ENCODE assay signal across 9 cellular contexts in the genomic region with DNA sequence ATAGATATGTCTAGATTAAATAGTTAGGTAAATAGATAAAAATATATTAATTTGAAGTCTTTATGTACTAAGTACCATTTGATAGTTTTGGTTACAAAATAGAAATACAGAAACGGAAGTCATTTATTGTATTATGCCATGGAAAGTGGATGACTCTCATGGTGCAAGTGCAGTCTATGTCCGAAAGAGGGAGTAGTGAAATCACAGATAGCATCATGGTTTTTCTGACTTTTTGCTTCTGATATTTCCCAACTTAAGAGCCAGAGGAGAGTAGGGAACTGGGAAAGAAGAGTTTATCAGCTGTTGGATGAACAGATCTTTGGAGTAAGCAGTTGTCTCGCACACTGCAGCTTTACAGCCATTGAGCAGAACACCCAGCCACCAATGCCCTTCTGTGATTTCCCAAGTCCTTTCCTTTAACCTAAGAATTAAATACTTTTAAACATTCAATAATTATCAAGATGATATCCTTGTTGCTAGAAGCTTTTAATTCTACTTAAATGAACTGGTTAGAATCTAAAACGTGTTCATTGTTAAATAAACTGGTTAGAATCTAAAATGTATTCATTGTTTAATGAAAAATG. TPM values are rescaled to one million over a fixed set of nuclear protein-coding genes. Genes with fewer than 3 reads are reported as not detected.
A peak's percentile ranks its signal among the peaks of the same experiment; 100 is the strongest.
DNase-seq lines count a peak whose midpoint lies in the region; ATAC-seq and TF ChIP-seq lines count a peak whose summit lies in the region.
"Had no signal": no experiment of that assay in that cellular context is flagged by ENCODE, and none has a peak within 500 bp of the region (broad histone marks: within the 10 kb centered on the region; RNA-seq: fewer than 3 reads in every experiment).

No MANE protein-coding gene starts in this region.

- no peak overlapping the region for H3K18ac ChIP-seq in IMR-90 (ENCODE audit: low read depth, low read length)

- dilution Hi-C loops in IMR-90 (cut with HindIII; ENCODE audit: low sequenced_read_pairs, unreplicated experiment) = loop anchor here (25.0 kb wide), 1 partner anchor 436 kb away; no protein-coding TSS in a partner anchor

- peaks cover 0 to 10% of the 10 kb centered on the region in 2 experiments; a peak in 2 of 4 replicates for H3K79me1 ChIP-seq in IMR-90 (ENCODE audit: low read depth in 1 of 2, low read length in 2 of 2)

- no peak overlapping the region for H3K4ac ChIP-seq in IMR-90 (ENCODE audit: low read depth, low read length)

- peak; percentile 91 for TF ChIP-seq RAD21 in IMR-90 (IDR thresholded peaks at IDR 0.05; ENCODE audit: low read length)

- no peak overlapping the region for H2BK15ac ChIP-seq in IMR-90 (ENCODE audit: low read depth, low read length)

- ATAC-seq in GM19467 (IDR thresholded peaks at IDR 0.05; ENCODE audit: unreplicated experiment) (peak; percentile 87), IMR-90 (ENCODE audit: low read depth) (peak; percentile 77)

- H3K27me3 ChIP-seq in IMR-90 (ENCODE audit: control insufficient read depth, insufficient read depth, low read length) = no peaks in the 10 kb centered on the region
- H3K27me3 ChIP-seq in esophagus muscularis mucosa = no peaks in the 10 kb centered on the region
- no peaks in the 10 kb centered on the region for H3K27me3 ChIP-seq in neural progenitor cell

- WGBS in IMR-90 (ENCODE audit: extremely low coverage in 2 of 2, insufficient read length in 1 of 2), 2 experiments = no CpG with 5 or more reads among the region's 4 CpGs
- 35% methylated on average over 4 of the region's 4 CpGs for WGBS in esophagus muscularis mucosa

- TF ChIP-seq EP300 in esophagus muscularis mucosa (IDR thresholded peaks at IDR 0.05) = no peak

- H3K4me1 Mint-ChIP-seq in neural progenitor cell = no peaks in the 10 kb centered on the region

- H3K79me2 ChIP-seq in neural progenitor cell (ENCODE audit: low read depth) = no peaks in the 10 kb centered on the region

- H3K27me3 Mint-ChIP-seq in neural progenitor cell (ENCODE audit: insufficient read depth, low read depth) = peaks cover 5% of the 10 kb centered on the region

- H3K9me3 ChIP-seq in IMR-90 (ENCODE audit: control insufficient read depth, insufficient read depth, low read length) (no peaks in the 10 kb centered on the region; the same call in 1 of the 2 replicates), esophagus muscularis mucosa (peaks cover 0 to 7% (median 0%) of the 10 kb centered on the region in 4 donors), neural progenitor cell (ENCODE audit: low read depth) (no peaks in the 10 kb centered on the region)

- no peak overlapping the region for H3K56ac ChIP-seq in IMR-90 (ENCODE audit: extremely low read depth, insufficient read depth, low read length)

- no TSS peak for BruUV-seq in IMR-90 (replicated peaks; lab: Mats Ljungman, UMichigan)

- no peak overlapping the region for H3K27ac Mint-ChIP-seq in neural progenitor cell
- H3K27ac Mint-ChIP-seq: activated B cell treated with CpG ODN at 0.5 μM for 24 hours had no signal

- peaks cover 7% of the 10 kb centered on the region for H3K9me3 Mint-ChIP-seq in neural progenitor cell

- no peak overlapping the region; a peak in 1 of 4 replicates for H4K8ac ChIP-seq in IMR-90 (ENCODE audit: low read depth in 2 of 2, low read length in 2 of 2)

- no peak overlapping the region for H4K91ac ChIP-seq in IMR-90 (ENCODE audit: insufficient read depth, low read depth, low read length)

- no peak overlapping the region for H3K14ac ChIP-seq in IMR-90 (replicated peaks; ENCODE audit: low read depth, low read length)

- H2BK120ac ChIP-seq in IMR-90 (ENCODE audit: low read depth, low read length) = no peak overlapping the region; the same call in 1 of the 2 replicates

- H2AFZ ChIP-seq in IMR-90 (replicated peaks; ENCODE audit: low read length, poor library complexity) (peak overlapping the region; percentile 55), neural progenitor cell (replicated peaks) (peak overlapping the region; percentile 80)

- no peak overlapping the region for H2AK5ac ChIP-seq in IMR-90 (ENCODE audit: low read depth, low read length)

- TF ChIP-seq POLR2A in IMR-90 (IDR thresholded peaks at IDR 0.05; ENCODE audit: low read depth, low read length) (peak; percentile 41; the same call in 1 of the 2 replicates), esophagus muscularis mucosa (IDR thresholded peaks at IDR 0.05; ENCODE audit: low read depth) (no peak)

- no peaks in the 10 kb centered on the region for H3K36me3 ChIP-seq in IMR-90 (ENCODE audit: control insufficient read depth, insufficient read depth, low read length)
- no peaks in the 10 kb centered on the region for H3K36me3 ChIP-seq in esophagus muscularis mucosa
- no peaks in the 10 kb centered on the region for H3K36me3 ChIP-seq in neural progenitor cell

- TF ChIP-seq CTCF in IMR-90 (conservative IDR thresholded peaks at IDR 0.05; ENCODE audit: low read depth, low read length) = peak; percentile 93
- peak; percentile 64 to 71 (median 69) for TF ChIP-seq CTCF in esophagus muscularis mucosa (IDR thresholded peaks at IDR 0.05)
- TF ChIP-seq CTCF in neural progenitor cell (IDR thresholded peaks at IDR 0.05) = peak; percentile 80

- H3K4me1 ChIP-seq in IMR-90 (ENCODE audit: control insufficient read depth, insufficient read depth, low read length) (peaks cover 8% of the 10 kb centered on the region), esophagus muscularis mucosa (peaks cover 0 to 10% (median 7%) of the 10 kb centered on the region in 4 donors), neural progenitor cell (no peaks in the 10 kb centered on the region)

- 0 out of 2 replicates have a peak overlapping the region, but pooled peaks have one; percentile 20 for H3K9ac ChIP-seq in IMR-90 (ENCODE audit: low read depth, low read length)
- no peak overlapping the region for H3K9ac ChIP-seq in neural progenitor cell

- no peaks in the 10 kb centered on the region for H3F3A ChIP-seq in neural progenitor cell (ENCODE audit: low read depth)

- H2BK5ac ChIP-seq in IMR-90 (ENCODE audit: low read depth, low read length, poor library complexity, severe bottlenecking) = no peak overlapping the region

- no peak overlapping the region for H3K4me3 ChIP-seq in IMR-90 (ENCODE audit: insufficient read depth, low read depth, low read length)
- no peak overlapping the region for H3K4me3 ChIP-seq in esophagus muscularis mucosa
- no peak overlapping the region for H3K4me3 ChIP-seq in neural progenitor cell

- CTCF ChIA-PET in IMR-90 (lab: Yijun Ruan, JAX) = interaction anchor here (0.5 to 1.6 kb wide), 10 partner anchors 9 to 571 kb away, joined by 3 to 8 read pairs (median 3); partner anchors contain the start of gene SRGAP1

- H4K20me1 ChIP-seq in IMR-90 (ENCODE audit: insufficient read depth, low read length) (no peaks in the 10 kb centered on the region), neural progenitor cell (ENCODE audit: low read depth) (no peaks in the 10 kb centered on the region)

- no peak overlapping the region for H3K23ac ChIP-seq in IMR-90 (ENCODE audit: low read depth, low read length)

- intact Hi-C loops in IMR-90 (cut with micrococcal nuclease) = loop anchor here (1.0 to 5.0 kb wide), 3 partner anchors 430 to 581 kb away; no protein-coding TSS in a partner anchor
- intact Hi-C loops in esophagus muscularis mucosa (cut with DNase I) = no loop called here

- DNase-seq in DMS 273 treated with DMSO at 0.1 percent for 48 hours (lab: John Stamatoyannopoulos, UW) (peak; percentile 12), IMR-90 (peak; percentile 82), RPMI8226 (peak; percentile 38), esophagus muscularis mucosa (ENCODE audit: extremely low spot score) (no peak), neural progenitor cell (ENCODE audit: low spot score) (peak; percentile 47), GDM1 (lab: John Stamatoyannopoulos, UW) (no peak), NK-92 (lab: John Stamatoyannopoulos, UW; ENCODE audit: unreplicated experiment) (no peak)
- DNase-seq: activated B cell treated with CpG ODN at 0.5 μM for 24 hours had no signal

- H3K4me2 ChIP-seq in IMR-90 (ENCODE audit: low read depth, low read length) (no peak overlapping the region), neural progenitor cell (no peak overlapping the region)

- H4K5ac ChIP-seq in IMR-90 (ENCODE audit: low read depth, low read length) = no peak overlapping the region

- POLR2A ChIA-PET in IMR-90 (lab: Charles Lee; ENCODE audit: unreplicated experiment) = no interaction called here

- in situ Hi-C loops in IMR-90 (cut with MboI; ENCODE audit: low sequenced_read_pairs) = loop anchor here (5.0 kb wide), 1 partner anchor 571 kb away; no protein-coding TSS in a partner anchor

- H3K4me3 Mint-ChIP-seq in neural progenitor cell = no peak overlapping the region
- H3K4me3 Mint-ChIP-seq: activated B cell treated with CpG ODN at 0.5 μM for 24 hours had no signal

- H2BK20ac ChIP-seq in IMR-90 (ENCODE audit: low read depth, low read length) = no peak overlapping the region

- H3K36me3 Mint-ChIP-seq in neural progenitor cell = no peaks in the 10 kb centered on the region

- no peak overlapping the region for H2AK9ac ChIP-seq in IMR-90 (replicated peaks; ENCODE audit: low read depth, low read length, poor library complexity)

- no peak overlapping the region for H3K27ac ChIP-seq in IMR-90 (ENCODE audit: insufficient read depth, low read length)
- H3K27ac ChIP-seq in esophagus muscularis mucosa (replicated peaks in 1 of 4) = no peak overlapping the region
- no peak overlapping the region for H3K27ac ChIP-seq in neural progenitor cell

- peaks cover 13% of the 10 kb centered on the region; the same call in 1 of the 2 replicates for H3K9me1 ChIP-seq in IMR-90 (ENCODE audit: insufficient read depth, low read length)

TF ChIP-seq in IMR-90, 13 proteins besides CTCF, POLR2A, EP300 and RAD21 (continues in another document):
- TF ChIP-seq RCOR1 (IDR thresholded peaks at IDR 0.05; ENCODE audit: insufficient replicate concordance, low read length) (no peak), RFX5 (IDR thresholded peaks at IDR 0.05; ENCODE audit: low read depth, low read length) (no peak), NFE2L2 (IDR thresholded peaks at IDR 0.05; ENCODE audit: low read depth, low read length) (no peak), CEBPB (IDR thresholded peaks at IDR 0.05; ENCODE audit: low read depth, low read length) (peak; percentile 78), CHD1 (IDR thresholded peaks at IDR 0.05; ENCODE audit: low read depth, low read length) (no peak), MAFK (IDR thresholded peaks at IDR 0.05; ENCODE audit: low read depth, low read length) (no peak)

RNA-seq across cellular contexts. Expression of gene SRGAP1, which starts 18.4 kb away (rescaled TPM):
- total RNA-seq in IMR-90 (2012; rRNA removed) (10.0 and 14.4 TPM in 2 replicates), esophagus muscularis mucosa (10 to 100 TPM in 3 of 4 donors, 1 to 10 TPM in 1; 7.6 to 17.5 (median 14.6) TPM), neural progenitor cell (ENCODE audit: low replicate concordance) (1.5 and 3.0 TPM in 2 replicates)
- polyA plus RNA-seq in IMR-90 (2012; rRNA removed) = 10.2 and 11.0 TPM in 2 replicates
- 3.7 and 5.3 TPM in 2 replicates for polyA plus RNA-seq in IMR-90 (2012; cell fraction: cytosol; rRNA removed)
- 29.1 and 33.8 TPM in 2 replicates for polyA plus RNA-seq in IMR-90 (2012; cell fraction: nucleus; rRNA removed; ENCODE audit: low replicate concordance)

RNA-seq across cellular contexts. Expression of gene RXYLT1, which starts 46.4 kb away (rescaled TPM):
- total RNA-seq in IMR-90 (2012; rRNA removed) = 9.0 and 9.7 TPM in 2 replicates
- 8.8 and 9.5 TPM in 2 replicates for polyA plus RNA-seq in IMR-90 (2012; rRNA removed)
- 3.1 and 4.3 TPM in 2 replicates for polyA plus RNA-seq in IMR-90 (2012; cell fraction: cytosol; rRNA removed)
- 2.4 and 7.9 TPM in 2 replicates for polyA plus RNA-seq in IMR-90 (2012; cell fraction: nucleus; rRNA removed; ENCODE audit: low replicate concordance)
- 10 to 100 TPM in 3 of 4 donors, 1 to 10 TPM in 1; 8.3 to 19.8 (median 12.7) TPM for total RNA-seq in esophagus muscularis mucosa
- 9.4 and 10.8 TPM in 2 replicates for total RNA-seq in neural progenitor cell (ENCODE audit: low replicate concordance)

Comparison
In these comparisons a context has a peak if more than half of its experiments do, and no peak if none do; other contexts are left out.
1. DNase-seq: peak in DMS 273 treated with DMSO at 0.1 percent for 48 hours (single experiment), IMR-90 (single experiment), RPMI8226 (single experiment) and neural progenitor cell (single experiment); none in esophagus muscularis mucosa (single experiment), GDM1 (single experiment) and NK-92 (single experiment).
2. Peak in every context shown above with its lines, with median percentiles within 50 percentile points of each other: CTCF ChIP-seq.